In genomic region chr2:12169060-12169406, GRCh38 we compare ENCODE assay signal across 8 cellular contexts.
DNase-seq lines count a peak whose midpoint lies in the region; ATAC-seq and TF ChIP-seq lines count a peak whose summit lies in the region.

No MANE protein-coding gene starts in this region.

- H3K27me3 ChIP-seq in psoas muscle (ENCODE audit: insufficient read depth in 3 of 3, low read length in 2 of 3) (no peaks in the 10 kb centered on the region), WERI-Rb-1 (ENCODE audit: insufficient read depth, low read depth, severe bottlenecking) (no peaks in the 10 kb centered on the region)

- H3K9me3 ChIP-seq in psoas muscle (no peaks in the 10 kb centered on the region), WERI-Rb-1 (ENCODE audit: severe bottlenecking) (no peaks in the 10 kb centered on the region)

- intact Hi-C loops in psoas muscle (cut with DNase I): no loop called here

- H3K4me1 ChIP-seq in psoas muscle: peaks cover 19% of the 10 kb centered on the region

- TF ChIP-seq CTCF in psoas muscle (IDR thresholded peaks at IDR 0.05) (no peak), WERI-Rb-1 (IDR thresholded peaks at IDR 0.05; ENCODE audit: low read depth, low read length) (no peak)

- DNase-seq in Daoy (ENCODE audit: low read depth) (peak; percentile 66), fibroblast of peridontal ligament (ENCODE audit: extremely low read depth) (peak; percentile 93), psoas muscle (peak in 1 of 2 donors; percentile 21), NCI-H128 (lab: John Stamatoyannopoulos, UW; ENCODE audit: unreplicated experiment) (no peak), WERI-Rb-1 (no peak)
- DNase-seq in activated T-cell treated with anti-CD3 and anti-CD28 coated beads, Interleukin-2, amount 50 U/mL, for 48 hours: no peak
- no peak for DNase-seq in central memory CD4-positive, alpha-beta T cell

- H3K4me3 ChIP-seq in psoas muscle (no peak overlapping the region), WERI-Rb-1 (ENCODE audit: low read depth, low read length) (no peak overlapping the region)

- no peaks in the 10 kb centered on the region for H3K36me3 ChIP-seq in psoas muscle (ENCODE audit: insufficient read depth in 1 of 2, low read depth in 1 of 2)
- H3K36me3 ChIP-seq in WERI-Rb-1: no peaks in the 10 kb centered on the region

- peak overlapping the region; percentile 62 for H3K27ac ChIP-seq in psoas muscle
- H3K27ac ChIP-seq in WERI-Rb-1: no peak overlapping the region

- 49 to 61% (median 58%) methylated on average over 4 of the region's 4 CpGs for WGBS in psoas muscle, 3 donors

- peak in 3 of 4 donors; percentile 42 to 85 (median 71) for ATAC-seq in psoas muscle

TF ChIP-seq in PFSK-1, 5 proteins besides CTCF, POLR2A, EP300 and RAD21:
- TF ChIP-seq FOXP2 (optimal IDR thresholded peaks at IDR 0.05; ENCODE audit: borderline replicate concordance, extremely low read depth, extremely low read length, insufficient read depth): peak; percentile 27
- TF ChIP-seq, protein P1, sequence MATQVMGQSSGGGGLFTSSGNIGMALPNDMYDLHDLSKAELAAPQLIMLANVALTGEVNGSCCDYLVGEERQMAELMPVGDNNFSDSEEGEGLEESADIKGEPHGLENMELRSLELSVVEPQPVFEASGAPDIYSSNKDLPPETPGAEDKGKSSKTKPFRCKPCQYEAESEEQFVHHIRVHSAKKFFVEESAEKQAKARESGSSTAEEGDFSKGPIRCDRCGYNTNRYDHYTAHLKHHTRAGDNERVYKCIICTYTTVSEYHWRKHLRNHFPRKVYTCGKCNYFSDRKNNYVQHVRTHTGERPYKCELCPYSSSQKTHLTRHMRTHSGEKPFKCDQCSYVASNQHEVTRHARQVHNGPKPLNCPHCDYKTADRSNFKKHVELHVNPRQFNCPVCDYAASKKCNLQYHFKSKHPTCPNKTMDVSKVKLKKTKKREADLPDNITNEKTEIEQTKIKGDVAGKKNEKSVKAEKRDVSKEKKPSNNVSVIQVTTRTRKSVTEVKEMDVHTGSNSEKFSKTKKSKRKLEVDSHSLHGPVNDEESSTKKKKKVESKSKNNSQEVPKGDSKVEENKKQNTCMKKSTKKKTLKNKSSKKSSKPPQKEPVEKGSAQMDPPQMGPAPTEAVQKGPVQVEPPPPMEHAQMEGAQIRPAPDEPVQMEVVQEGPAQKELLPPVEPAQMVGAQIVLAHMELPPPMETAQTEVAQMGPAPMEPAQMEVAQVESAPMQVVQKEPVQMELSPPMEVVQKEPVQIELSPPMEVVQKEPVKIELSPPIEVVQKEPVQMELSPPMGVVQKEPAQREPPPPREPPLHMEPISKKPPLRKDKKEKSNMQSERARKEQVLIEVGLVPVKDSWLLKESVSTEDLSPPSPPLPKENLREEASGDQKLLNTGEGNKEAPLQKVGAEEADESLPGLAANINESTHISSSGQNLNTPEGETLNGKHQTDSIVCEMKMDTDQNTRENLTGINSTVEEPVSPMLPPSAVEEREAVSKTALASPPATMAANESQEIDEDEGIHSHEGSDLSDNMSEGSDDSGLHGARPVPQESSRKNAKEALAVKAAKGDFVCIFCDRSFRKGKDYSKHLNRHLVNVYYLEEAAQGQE (IDR thresholded peaks at IDR 0.05; ENCODE audit: insufficient read depth in 1 of 2, low read depth in 2 of 2, low read length in 2 of 2): peak in 1 of 2 experiments; percentile 62; a peak in 1 of 4 replicates
- no peak for TF ChIP-seq POLR2AphosphoS5 (IDR thresholded peaks at IDR 0.05; ENCODE audit: low read depth, low read length)
- TF ChIP-seq SIN3A (IDR thresholded peaks at IDR 0.05; ENCODE audit: borderline replicate concordance, insufficient read depth, low read length): peak; percentile 59; the same call in 1 of the 2 replicates
- TF ChIP-seq TAF1 (IDR thresholded peaks at IDR 0.05; ENCODE audit: borderline replicate concordance, insufficient read depth, low read length): no peak
TF ChIP-seq in PFSK-1: peak in this region for 3.

Comparison
In these comparisons a context has a peak if more than half of its experiments do, and no peak if none do; other contexts are left out.
1. DNase-seq: peak in Daoy (single experiment) and fibroblast of peridontal ligament (single experiment); none in activated T-cell treated with anti-CD3 and anti-CD28 coated beads, Interleukin-2, amount 50 U/mL, for 48 hours (0 of 2), NCI-H128 (single experiment), WERI-Rb-1 (single experiment) and central memory CD4-positive, alpha-beta T cell (single experiment).